Comparison of ENCODE assay signal across 1 cellular context in the genomic region with DNA sequence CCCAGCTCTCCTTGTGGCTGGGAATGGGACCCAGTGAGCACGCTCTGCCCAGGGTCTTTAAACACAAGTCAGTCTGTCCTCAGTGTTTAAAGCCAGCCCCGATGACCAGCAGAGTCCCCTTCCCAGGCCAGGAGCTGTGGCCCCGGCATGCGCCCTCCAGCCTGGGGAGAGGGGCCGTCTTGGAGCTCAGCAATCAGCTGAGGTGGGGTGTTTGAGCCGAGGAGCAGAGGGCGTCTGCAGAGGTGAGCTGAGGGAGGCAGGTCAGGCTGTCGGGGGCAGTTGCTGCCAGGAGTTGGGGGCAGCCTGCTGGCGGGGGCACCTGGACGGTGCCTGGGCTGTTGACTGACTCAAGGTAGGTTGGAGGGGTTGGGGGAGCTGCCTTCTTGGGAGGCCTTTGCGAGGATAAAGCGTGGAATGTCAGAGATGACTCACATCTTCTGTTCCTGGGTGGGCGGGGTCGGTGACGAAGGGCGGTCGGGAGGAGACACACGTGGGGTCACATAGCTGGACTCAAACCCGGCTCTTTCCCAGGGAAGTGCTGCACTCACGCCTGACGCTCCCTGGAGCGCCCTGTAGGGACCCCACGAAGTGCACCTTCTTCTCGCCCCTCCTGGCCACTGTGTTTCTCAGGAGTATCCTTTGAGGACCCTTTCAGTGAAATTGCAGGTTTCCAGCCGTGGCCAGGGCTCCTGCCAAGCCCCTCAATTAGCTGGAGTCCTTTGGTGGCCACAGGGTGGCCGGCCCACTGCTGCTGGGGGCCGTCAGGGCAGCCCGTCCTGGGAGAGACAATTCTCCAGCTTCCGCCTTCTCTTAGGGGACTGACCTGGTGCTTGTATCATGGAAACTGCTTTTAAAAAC.
TF ChIP-seq lines count a peak whose summit lies in the region.

No MANE protein-coding gene starts in this region.

TF ChIP-seq in WTC11, 78 proteins besides CTCF, POLR2A, EP300 and RAD21 (continued from another document):
- TF ChIP-seq, protein P1, sequence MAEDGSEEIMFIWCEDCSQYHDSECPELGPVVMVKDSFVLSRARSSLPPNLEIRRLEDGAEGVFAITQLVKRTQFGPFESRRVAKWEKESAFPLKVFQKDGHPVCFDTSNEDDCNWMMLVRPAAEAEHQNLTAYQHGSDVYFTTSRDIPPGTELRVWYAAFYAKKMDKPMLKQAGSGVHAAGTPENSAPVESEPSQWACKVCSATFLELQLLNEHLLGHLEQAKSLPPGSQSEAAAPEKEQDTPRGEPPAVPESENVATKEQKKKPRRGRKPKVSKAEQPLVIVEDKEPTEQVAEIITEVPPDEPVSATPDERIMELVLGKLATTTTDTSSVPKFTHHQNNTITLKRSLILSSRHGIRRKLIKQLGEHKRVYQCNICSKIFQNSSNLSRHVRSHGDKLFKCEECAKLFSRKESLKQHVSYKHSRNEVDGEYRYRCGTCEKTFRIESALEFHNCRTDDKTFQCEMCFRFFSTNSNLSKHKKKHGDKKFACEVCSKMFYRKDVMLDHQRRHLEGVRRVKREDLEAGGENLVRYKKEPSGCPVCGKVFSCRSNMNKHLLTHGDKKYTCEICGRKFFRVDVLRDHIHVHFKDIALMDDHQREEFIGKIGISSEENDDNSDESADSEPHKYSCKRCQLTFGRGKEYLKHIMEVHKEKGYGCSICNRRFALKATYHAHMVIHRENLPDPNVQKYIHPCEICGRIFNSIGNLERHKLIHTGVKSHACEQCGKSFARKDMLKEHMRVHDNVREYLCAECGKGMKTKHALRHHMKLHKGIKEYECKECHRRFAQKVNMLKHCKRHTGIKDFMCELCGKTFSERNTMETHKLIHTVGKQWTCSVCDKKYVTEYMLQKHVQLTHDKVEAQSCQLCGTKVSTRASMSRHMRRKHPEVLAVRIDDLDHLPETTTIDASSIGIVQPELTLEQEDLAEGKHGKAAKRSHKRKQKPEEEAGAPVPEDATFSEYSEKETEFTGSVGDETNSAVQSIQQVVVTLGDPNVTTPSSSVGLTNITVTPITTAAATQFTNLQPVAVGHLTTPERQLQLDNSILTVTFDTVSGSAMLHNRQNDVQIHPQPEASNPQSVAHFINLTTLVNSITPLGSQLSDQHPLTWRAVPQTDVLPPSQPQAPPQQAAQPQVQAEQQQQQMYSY (CRISPR knock-in tag; IDR thresholded peaks at IDR 0.05), result no peak
- no peak for TF ChIP-seq NFYB (CRISPR knock-in tag; conservative IDR thresholded peaks at IDR 0.05; ENCODE audit: low read depth)
- no peak for TF ChIP-seq CBFB (CRISPR knock-in tag; IDR thresholded peaks at IDR 0.05; ENCODE audit: low read depth)
- TF ChIP-seq, protein P2, sequence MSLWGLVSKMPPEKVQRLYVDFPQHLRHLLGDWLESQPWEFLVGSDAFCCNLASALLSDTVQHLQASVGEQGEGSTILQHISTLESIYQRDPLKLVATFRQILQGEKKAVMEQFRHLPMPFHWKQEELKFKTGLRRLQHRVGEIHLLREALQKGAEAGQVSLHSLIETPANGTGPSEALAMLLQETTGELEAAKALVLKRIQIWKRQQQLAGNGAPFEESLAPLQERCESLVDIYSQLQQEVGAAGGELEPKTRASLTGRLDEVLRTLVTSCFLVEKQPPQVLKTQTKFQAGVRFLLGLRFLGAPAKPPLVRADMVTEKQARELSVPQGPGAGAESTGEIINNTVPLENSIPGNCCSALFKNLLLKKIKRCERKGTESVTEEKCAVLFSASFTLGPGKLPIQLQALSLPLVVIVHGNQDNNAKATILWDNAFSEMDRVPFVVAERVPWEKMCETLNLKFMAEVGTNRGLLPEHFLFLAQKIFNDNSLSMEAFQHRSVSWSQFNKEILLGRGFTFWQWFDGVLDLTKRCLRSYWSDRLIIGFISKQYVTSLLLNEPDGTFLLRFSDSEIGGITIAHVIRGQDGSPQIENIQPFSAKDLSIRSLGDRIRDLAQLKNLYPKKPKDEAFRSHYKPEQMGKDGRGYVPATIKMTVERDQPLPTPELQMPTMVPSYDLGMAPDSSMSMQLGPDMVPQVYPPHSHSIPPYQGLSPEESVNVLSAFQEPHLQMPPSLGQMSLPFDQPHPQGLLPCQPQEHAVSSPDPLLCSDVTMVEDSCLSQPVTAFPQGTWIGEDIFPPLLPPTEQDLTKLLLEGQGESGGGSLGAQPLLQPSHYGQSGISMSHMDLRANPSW (CRISPR knock-in tag; conservative IDR thresholded peaks at IDR 0.05; ENCODE audit: low read depth), result no peak
- TF ChIP-seq RORB (CRISPR knock-in tag; IDR thresholded peaks at IDR 0.05), result no peak
- TF ChIP-seq, protein P3, sequence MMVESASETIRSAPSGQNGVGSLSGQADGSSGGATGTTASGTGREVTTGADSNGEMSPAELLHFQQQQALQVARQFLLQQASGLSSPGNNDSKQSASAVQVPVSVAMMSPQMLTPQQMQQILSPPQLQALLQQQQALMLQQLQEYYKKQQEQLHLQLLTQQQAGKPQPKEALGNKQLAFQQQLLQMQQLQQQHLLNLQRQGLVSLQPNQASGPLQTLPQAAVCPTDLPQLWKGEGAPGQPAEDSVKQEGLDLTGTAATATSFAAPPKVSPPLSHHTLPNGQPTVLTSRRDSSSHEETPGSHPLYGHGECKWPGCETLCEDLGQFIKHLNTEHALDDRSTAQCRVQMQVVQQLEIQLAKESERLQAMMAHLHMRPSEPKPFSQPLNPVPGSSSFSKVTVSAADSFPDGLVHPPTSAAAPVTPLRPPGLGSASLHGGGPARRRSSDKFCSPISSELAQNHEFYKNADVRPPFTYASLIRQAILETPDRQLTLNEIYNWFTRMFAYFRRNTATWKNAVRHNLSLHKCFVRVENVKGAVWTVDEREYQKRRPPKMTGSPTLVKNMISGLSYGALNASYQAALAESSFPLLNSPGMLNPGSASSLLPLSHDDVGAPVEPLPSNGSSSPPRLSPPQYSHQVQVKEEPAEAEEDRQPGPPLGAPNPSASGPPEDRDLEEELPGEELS (CRISPR knock-in tag; IDR thresholded peaks at IDR 0.05), result no peak
- TF ChIP-seq SP1 (CRISPR knock-in tag; conservative IDR thresholded peaks at IDR 0.05), result no peak
- TF ChIP-seq, protein P4, sequence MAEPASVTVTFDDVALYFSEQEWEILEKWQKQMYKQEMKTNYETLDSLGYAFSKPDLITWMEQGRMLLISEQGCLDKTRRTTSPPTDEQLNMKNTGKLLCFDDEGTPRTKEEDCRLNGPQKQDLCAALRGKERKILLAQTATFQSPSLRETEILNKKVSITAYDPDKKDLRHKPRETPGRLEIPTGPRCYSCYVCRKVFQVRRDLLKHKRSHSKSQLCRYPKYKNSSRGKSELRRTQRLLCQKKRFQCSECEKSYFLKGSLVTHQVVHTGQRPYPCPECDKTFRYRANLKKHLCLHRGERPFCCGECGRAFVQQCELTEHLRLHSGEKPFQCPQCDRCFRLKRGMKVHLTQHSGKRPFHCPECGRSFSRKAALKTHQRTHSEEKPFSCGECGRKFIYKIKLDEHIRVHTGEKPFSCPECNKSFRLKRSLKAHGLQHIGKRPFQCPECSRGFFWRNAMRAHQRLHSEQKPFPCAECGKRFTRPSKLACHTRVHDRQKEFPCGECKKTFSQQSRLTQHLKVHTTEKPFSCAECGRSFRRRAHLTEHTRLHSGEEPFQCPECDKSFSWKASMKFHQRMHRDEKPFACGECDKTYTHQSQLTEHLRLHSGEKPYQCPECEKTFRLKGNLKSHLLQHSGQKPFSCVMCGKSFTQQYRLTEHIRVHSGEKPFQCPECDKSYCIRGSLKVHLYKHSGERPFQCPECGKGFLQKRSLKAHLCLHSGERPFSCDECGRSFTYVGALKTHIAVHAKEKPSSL (CRISPR knock-in tag; conservative IDR thresholded peaks at IDR 0.05), result no peak
- TF ChIP-seq, protein P5, sequence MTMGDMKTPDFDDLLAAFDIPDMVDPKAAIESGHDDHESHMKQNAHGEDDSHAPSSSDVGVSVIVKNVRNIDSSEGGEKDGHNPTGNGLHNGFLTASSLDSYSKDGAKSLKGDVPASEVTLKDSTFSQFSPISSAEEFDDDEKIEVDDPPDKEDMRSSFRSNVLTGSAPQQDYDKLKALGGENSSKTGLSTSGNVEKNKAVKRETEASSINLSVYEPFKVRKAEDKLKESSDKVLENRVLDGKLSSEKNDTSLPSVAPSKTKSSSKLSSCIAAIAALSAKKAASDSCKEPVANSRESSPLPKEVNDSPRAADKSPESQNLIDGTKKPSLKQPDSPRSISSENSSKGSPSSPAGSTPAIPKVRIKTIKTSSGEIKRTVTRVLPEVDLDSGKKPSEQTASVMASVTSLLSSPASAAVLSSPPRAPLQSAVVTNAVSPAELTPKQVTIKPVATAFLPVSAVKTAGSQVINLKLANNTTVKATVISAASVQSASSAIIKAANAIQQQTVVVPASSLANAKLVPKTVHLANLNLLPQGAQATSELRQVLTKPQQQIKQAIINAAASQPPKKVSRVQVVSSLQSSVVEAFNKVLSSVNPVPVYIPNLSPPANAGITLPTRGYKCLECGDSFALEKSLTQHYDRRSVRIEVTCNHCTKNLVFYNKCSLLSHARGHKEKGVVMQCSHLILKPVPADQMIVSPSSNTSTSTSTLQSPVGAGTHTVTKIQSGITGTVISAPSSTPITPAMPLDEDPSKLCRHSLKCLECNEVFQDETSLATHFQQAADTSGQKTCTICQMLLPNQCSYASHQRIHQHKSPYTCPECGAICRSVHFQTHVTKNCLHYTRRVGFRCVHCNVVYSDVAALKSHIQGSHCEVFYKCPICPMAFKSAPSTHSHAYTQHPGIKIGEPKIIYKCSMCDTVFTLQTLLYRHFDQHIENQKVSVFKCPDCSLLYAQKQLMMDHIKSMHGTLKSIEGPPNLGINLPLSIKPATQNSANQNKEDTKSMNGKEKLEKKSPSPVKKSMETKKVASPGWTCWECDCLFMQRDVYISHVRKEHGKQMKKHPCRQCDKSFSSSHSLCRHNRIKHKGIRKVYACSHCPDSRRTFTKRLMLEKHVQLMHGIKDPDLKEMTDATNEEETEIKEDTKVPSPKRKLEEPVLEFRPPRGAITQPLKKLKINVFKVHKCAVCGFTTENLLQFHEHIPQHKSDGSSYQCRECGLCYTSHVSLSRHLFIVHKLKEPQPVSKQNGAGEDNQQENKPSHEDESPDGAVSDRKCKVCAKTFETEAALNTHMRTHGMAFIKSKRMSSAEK (CRISPR knock-in tag; IDR thresholded peaks at IDR 0.05; ENCODE audit: borderline replicate concordance), result no peak
- TF ChIP-seq ZNF263 (CRISPR knock-in tag; IDR thresholded peaks at IDR 0.05; ENCODE audit: low read depth), result no peak
- no peak for TF ChIP-seq PRRX2 (CRISPR knock-in tag; IDR thresholded peaks at IDR 0.05)
- no peak for TF ChIP-seq NFE2L1 (CRISPR knock-in tag; IDR thresholded peaks at IDR 0.05)
- no peak for TF ChIP-seq TP53 (CRISPR knock-in tag; IDR thresholded peaks at IDR 0.05)
- TF ChIP-seq, protein P6, sequence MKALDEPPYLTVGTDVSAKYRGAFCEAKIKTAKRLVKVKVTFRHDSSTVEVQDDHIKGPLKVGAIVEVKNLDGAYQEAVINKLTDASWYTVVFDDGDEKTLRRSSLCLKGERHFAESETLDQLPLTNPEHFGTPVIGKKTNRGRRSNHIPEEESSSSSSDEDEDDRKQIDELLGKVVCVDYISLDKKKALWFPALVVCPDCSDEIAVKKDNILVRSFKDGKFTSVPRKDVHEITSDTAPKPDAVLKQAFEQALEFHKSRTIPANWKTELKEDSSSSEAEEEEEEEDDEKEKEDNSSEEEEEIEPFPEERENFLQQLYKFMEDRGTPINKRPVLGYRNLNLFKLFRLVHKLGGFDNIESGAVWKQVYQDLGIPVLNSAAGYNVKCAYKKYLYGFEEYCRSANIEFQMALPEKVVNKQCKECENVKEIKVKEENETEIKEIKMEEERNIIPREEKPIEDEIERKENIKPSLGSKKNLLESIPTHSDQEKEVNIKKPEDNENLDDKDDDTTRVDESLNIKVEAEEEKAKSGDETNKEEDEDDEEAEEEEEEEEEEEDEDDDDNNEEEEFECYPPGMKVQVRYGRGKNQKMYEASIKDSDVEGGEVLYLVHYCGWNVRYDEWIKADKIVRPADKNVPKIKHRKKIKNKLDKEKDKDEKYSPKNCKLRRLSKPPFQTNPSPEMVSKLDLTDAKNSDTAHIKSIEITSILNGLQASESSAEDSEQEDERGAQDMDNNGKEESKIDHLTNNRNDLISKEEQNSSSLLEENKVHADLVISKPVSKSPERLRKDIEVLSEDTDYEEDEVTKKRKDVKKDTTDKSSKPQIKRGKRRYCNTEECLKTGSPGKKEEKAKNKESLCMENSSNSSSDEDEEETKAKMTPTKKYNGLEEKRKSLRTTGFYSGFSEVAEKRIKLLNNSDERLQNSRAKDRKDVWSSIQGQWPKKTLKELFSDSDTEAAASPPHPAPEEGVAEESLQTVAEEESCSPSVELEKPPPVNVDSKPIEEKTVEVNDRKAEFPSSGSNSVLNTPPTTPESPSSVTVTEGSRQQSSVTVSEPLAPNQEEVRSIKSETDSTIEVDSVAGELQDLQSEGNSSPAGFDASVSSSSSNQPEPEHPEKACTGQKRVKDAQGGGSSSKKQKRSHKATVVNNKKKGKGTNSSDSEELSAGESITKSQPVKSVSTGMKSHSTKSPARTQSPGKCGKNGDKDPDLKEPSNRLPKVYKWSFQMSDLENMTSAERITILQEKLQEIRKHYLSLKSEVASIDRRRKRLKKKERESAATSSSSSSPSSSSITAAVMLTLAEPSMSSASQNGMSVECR (CRISPR knock-in tag; IDR thresholded peaks at IDR 0.05; ENCODE audit: borderline replicate concordance), result no peak
- no peak for TF ChIP-seq ZNF138 (CRISPR knock-in tag; conservative IDR thresholded peaks at IDR 0.05)
- no peak for TF ChIP-seq NR3C1 (CRISPR knock-in tag; conservative IDR thresholded peaks at IDR 0.05; ENCODE audit: low read depth)
